8 cellular contexts compared by ENCODE assay signal in genomic region chr17:49861150-49861884, GRCh38. TPM values are rescaled to one million over a fixed set of nuclear protein-coding genes. Genes with fewer than 3 reads are reported as not detected.
DNase-seq lines count a peak whose midpoint lies in the region; ATAC-seq and TF ChIP-seq lines count a peak whose summit lies in the region.

No MANE protein-coding gene starts in this region.

- no peaks in the 10 kb centered on the region for H3K9me3 Mint-ChIP-seq in immature natural killer cell

- TF ChIP-seq RAD21 in Ishikawa (IDR thresholded peaks at IDR 0.05; ENCODE audit: low read depth), result peak; percentile 100

- H3K4me2 ChIP-seq in DND-41 (ENCODE audit: insufficient read depth, low read length), result no peak overlapping the region

- no peak overlapping the region for H2AFZ ChIP-seq in DND-41 (ENCODE audit: low read depth, low read length)

- no peak overlapping the region for H3K27ac ChIP-seq in DND-41 (ENCODE audit: low read length)
- H3K27ac ChIP-seq in ascending aorta, result no peak overlapping the region

- no peaks in the 10 kb centered on the region for H3K79me2 ChIP-seq in DND-41 (ENCODE audit: insufficient read depth, low read length)

- H3K4me3 Mint-ChIP-seq in T-helper 17 cell (no peak overlapping the region), immature natural killer cell (no peak overlapping the region)

- DNase-seq in DND-41 (peak; percentile 55), T-helper 17 cell (peak; percentile 24 to 34 (median 26)), ascending aorta (ENCODE audit: low spot score in 2 of 2) (no peak), immature natural killer cell (peak; percentile 33 to 60 (median 56)), putamen (ENCODE audit: low spot score) (no peak)
- DNase-seq in stimulated activated CD4-positive, alpha-beta T cell treated with anti-CD3 and anti-CD28 coated beads, Interleukin-2, amount 100 ng/mL, for 24 hours, result peak; percentile 62 to 63

- H3K27me3 ChIP-seq in DND-41 (ENCODE audit: insufficient read depth, low read length, poor library complexity) (peaks cover 4% of the 10 kb centered on the region), ascending aorta (no peaks in the 10 kb centered on the region)

- TF ChIP-seq CTCF in DND-41 (IDR thresholded peaks at IDR 0.05; ENCODE audit: borderline replicate concordance, extremely low read depth, low read length, poor library complexity, severe bottlenecking) (peak; percentile 95), ascending aorta (IDR thresholded peaks at IDR 0.05) (peak; percentile 68 to 88 (median 75))

- TF ChIP-seq EP300 in Ishikawa (IDR thresholded peaks at IDR 0.05; ENCODE audit: borderline replicate concordance), result no peak

- ATAC-seq in DND-41 (ENCODE audit: insufficient read depth, low read depth), result peak; percentile 62
- peak; percentile 68 for ATAC-seq in T-helper 17 cell
- no peak for ATAC-seq in HG03342 (IDR thresholded peaks at IDR 0.05; ENCODE audit: unreplicated experiment)

- H3K4me3 ChIP-seq in DND-41 (ENCODE audit: low read depth in 1 of 2, low read length in 2 of 2) (no peak overlapping the region), ascending aorta (no peak overlapping the region)

- H3K9me3 ChIP-seq in DND-41 (ENCODE audit: insufficient read depth, low read length, severe bottlenecking), result no peaks in the 10 kb centered on the region
- no peaks in the 10 kb centered on the region for H3K9me3 ChIP-seq in T-helper 17 cell (ENCODE audit: control insufficient read depth, low read length, poor library complexity, severe bottlenecking)
- no peaks in the 10 kb centered on the region for H3K9me3 ChIP-seq in ascending aorta

- H3K36me3 Mint-ChIP-seq in T-helper 17 cell (ENCODE audit: low read depth) (peaks cover 3% of the 10 kb centered on the region), immature natural killer cell (no peaks in the 10 kb centered on the region)

- H4K20me1 ChIP-seq in DND-41 (ENCODE audit: insufficient read depth, low read length), result peaks cover 10% of the 10 kb centered on the region

- no peaks in the 10 kb centered on the region for H3K36me3 ChIP-seq in DND-41 (ENCODE audit: insufficient read depth, low read length)
- H3K36me3 ChIP-seq in ascending aorta, result no peaks in the 10 kb centered on the region

- H3K4me1 ChIP-seq in DND-41 (ENCODE audit: insufficient read depth, low read length) (no peaks in the 10 kb centered on the region), ascending aorta (peaks cover 0 to 2% of the 10 kb centered on the region in 2 donors)

- peaks cover 13% of the 10 kb centered on the region for H3K4me1 Mint-ChIP-seq in T-helper 17 cell
- H3K4me1 Mint-ChIP-seq in immature natural killer cell, result peaks cover 2 to 7% of the 10 kb centered on the region in 2 donors

- H3K27ac Mint-ChIP-seq in T-helper 17 cell (no peak overlapping the region), immature natural killer cell (no peak overlapping the region)

- intact Hi-C loops in ascending aorta (cut with DNase I), result loop anchor here (1.0 kb wide), 1 partner anchor 137 kb away; no protein-coding TSS in a partner anchor

- H3K27me3 Mint-ChIP-seq in T-helper 17 cell (peaks cover 10% of the 10 kb centered on the region), immature natural killer cell (ENCODE audit: low read depth in 3 of 3) (peaks cover 2 to 5% (median 4%) of the 10 kb centered on the region in 3 donors)

- no peak overlapping the region for H3K9ac ChIP-seq in DND-41 (ENCODE audit: low read depth, low read length)

TF ChIP-seq in Ishikawa, 13 proteins besides CTCF, POLR2A, EP300 and RAD21:
- TF ChIP-seq EGR1 (IDR thresholded peaks at IDR 0.05), result peak; percentile 73
- no peak for TF ChIP-seq TEAD4 (IDR thresholded peaks at IDR 0.05)
- TF ChIP-seq ZBTB7A (IDR thresholded peaks at IDR 0.05; ENCODE audit: low read depth), result 0 out of 2 replicates have a peak, but pooled peaks have one; percentile 48
- peak; percentile 22; the same call in 1 of the 2 replicates for TF ChIP-seq TCF12 (IDR thresholded peaks at IDR 0.05; ENCODE audit: low read depth)

RNA-seq across cellular contexts. Expression of gene TAC4, which starts 13.4 kb away (rescaled TPM):
- not detected for total RNA-seq in T-helper 17 cell
- total RNA-seq in ascending aorta, result not detected
- not detected for polyA plus RNA-seq in immature natural killer cell

Comparison
In these comparisons a context has a peak if more than half of its experiments do, and no peak if none do; other contexts are left out.
1. DNase-seq: peak in DND-41 (single experiment), T-helper 17 cell (3 of 3), immature natural killer cell (3 of 3) and stimulated activated CD4-positive, alpha-beta T cell treated with anti-CD3 and anti-CD28 coated beads, Interleukin-2, amount 100 ng/mL, for 24 hours (2 of 2); none in ascending aorta (0 of 2) and putamen (single experiment).